Comparison of ENCODE assay signal across 8 cellular contexts in genomic region chrX:318068-318738, GRCh38. TPM values are rescaled to one million over a fixed set of nuclear protein-coding genes. Genes with fewer than 3 reads are reported as not detected.
A peak's percentile ranks its signal among the peaks of the same experiment; 100 is the strongest.
DNase-seq lines count a peak whose midpoint lies in the region; ATAC-seq and TF ChIP-seq lines count a peak whose summit lies in the region.

No MANE protein-coding gene starts in this region.

- no peaks in the 10 kb centered on the region for H3K36me3 ChIP-seq in mucosa of stomach (ENCODE audit: control insufficient read depth, insufficient read depth, low read length)

- peak overlapping the region; percentile 73 for H3K9ac ChIP-seq in mucosa of stomach (ENCODE audit: low read length)

- H3K9me3 Mint-ChIP-seq in activated CD4-positive, alpha-beta memory T cell treated with anti-CD3 and anti-CD28 coated beads, Interleukin-2, amount 10 ng/mL, durations not matched to agents 7 days and 5 days = no peaks in the 10 kb centered on the region
- no peaks in the 10 kb centered on the region for H3K9me3 Mint-ChIP-seq in endothelial cell (ENCODE audit: unreplicated experiment)

- no peak for TF ChIP-seq CTCF in endothelial cell (IDR thresholded peaks at IDR 0.05; ENCODE audit: unreplicated experiment)

- POLR2A ChIA-PET in activated CD4-positive, alpha-beta memory T cell treated with anti-CD3 and anti-CD28 coated beads, Interleukin-2, amount 10 ng/mL, durations not matched to agents 7 days and 5 days (lab: Charles Lee) = no interaction called here

- CTCF ChIA-PET in activated CD4-positive, alpha-beta memory T cell treated with anti-CD3 and anti-CD28 coated beads, Interleukin-2, amount 10 ng/mL, durations not matched to agents 7 days and 5 days (lab: Charles Lee) = no interaction called here

- H3K9me3 ChIP-seq in mucosa of stomach (ENCODE audit: control insufficient read depth, low read length) = no peaks in the 10 kb centered on the region

- no peak overlapping the region for H3K4me3 ChIP-seq in mucosa of stomach (ENCODE audit: low read length)

- peak overlapping the region; percentile 98 for H3K27ac Mint-ChIP-seq in activated CD4-positive, alpha-beta memory T cell treated with anti-CD3 and anti-CD28 coated beads, Interleukin-2, amount 10 ng/mL, durations not matched to agents 7 days and 5 days
- H3K27ac Mint-ChIP-seq in endothelial cell (ENCODE audit: unreplicated experiment) = peak overlapping the region; percentile 92

- no peaks in the 10 kb centered on the region for H3K27me3 ChIP-seq in mucosa of stomach (ENCODE audit: control insufficient read depth, insufficient read depth, low read length)

- peaks cover 23% of the 10 kb centered on the region for H3K4me1 Mint-ChIP-seq in activated CD4-positive, alpha-beta memory T cell treated with anti-CD3 and anti-CD28 coated beads, Interleukin-2, amount 10 ng/mL, durations not matched to agents 7 days and 5 days
- H3K4me1 Mint-ChIP-seq in endothelial cell (ENCODE audit: unreplicated experiment) = peaks cover 9% of the 10 kb centered on the region

- peak overlapping the region; percentile 86 for H3K4me3 Mint-ChIP-seq in activated CD4-positive, alpha-beta memory T cell treated with anti-CD3 and anti-CD28 coated beads, Interleukin-2, amount 10 ng/mL, durations not matched to agents 7 days and 5 days
- peak overlapping the region; percentile 98 for H3K4me3 Mint-ChIP-seq in endothelial cell (ENCODE audit: unreplicated experiment)

- H3K4me1 ChIP-seq in mucosa of stomach (ENCODE audit: control insufficient read depth, insufficient read depth, low read length) = peaks cover 11% of the 10 kb centered on the region

- H3K27me3 Mint-ChIP-seq in activated CD4-positive, alpha-beta memory T cell treated with anti-CD3 and anti-CD28 coated beads, Interleukin-2, amount 10 ng/mL, durations not matched to agents 7 days and 5 days = peaks cover 3% of the 10 kb centered on the region
- H3K27me3 Mint-ChIP-seq in endothelial cell (ENCODE audit: unreplicated experiment) = peaks cover 12% of the 10 kb centered on the region

- peak; percentile 47 for ATAC-seq in GM19397 (IDR thresholded peaks at IDR 0.05; ENCODE audit: unreplicated experiment)
- ATAC-seq in HG03571 (IDR thresholded peaks at IDR 0.05; ENCODE audit: unreplicated experiment) = peak; percentile 54

- peak; percentile 97 for DNase-seq in AG08396 (ENCODE audit: low spot score)
- DNase-seq in activated CD4-positive, alpha-beta memory T cell treated with anti-CD3 and anti-CD28 coated beads, Interleukin-2, amount 10 ng/mL, durations not matched to agents 7 days and 5 days = peak; percentile 99
- peak; percentile 93 for DNase-seq in endothelial cell (ENCODE audit: low spot score)
- DNase-seq in stimulated activated CD8-positive, alpha-beta memory T cell treated with anti-CD3 and anti-CD28 coated beads, Interleukin-7, amount 100 ng/mL, for 24 hours (ENCODE audit: low read depth) = peak; percentile 97
- no peak for DNase-seq in UCSD-AML1 (lab: John Stamatoyannopoulos, UW; ENCODE audit: unreplicated experiment)

- peaks cover 10% of the 10 kb centered on the region for H3K36me3 Mint-ChIP-seq in activated CD4-positive, alpha-beta memory T cell treated with anti-CD3 and anti-CD28 coated beads, Interleukin-2, amount 10 ng/mL, durations not matched to agents 7 days and 5 days (ENCODE audit: low read depth)
- H3K36me3 Mint-ChIP-seq in endothelial cell (ENCODE audit: low read depth, unreplicated experiment) = peaks cover 14% of the 10 kb centered on the region

RNA-seq across cellular contexts. Expression of gene GTPBP6, which starts 0.4 kb away (rescaled TPM):
- total RNA-seq in activated CD4-positive, alpha-beta memory T cell treated with anti-CD3 and anti-CD28 coated beads, Interleukin-2, amount 10 ng/mL, durations not matched to agents 7 days and 5 days = 10 to 100 TPM; 46.2 to 46.7 TPM
- total RNA-seq in endothelial cell (ENCODE audit: unreplicated experiment) = 47.2 TPM

RNA-seq across cellular contexts. Expression of gene PLCXD1, which starts 37.0 kb away (rescaled TPM):
- 10 to 100 TPM; 34.5 to 35.5 TPM for total RNA-seq in activated CD4-positive, alpha-beta memory T cell treated with anti-CD3 and anti-CD28 coated beads, Interleukin-2, amount 10 ng/mL, durations not matched to agents 7 days and 5 days
- total RNA-seq in endothelial cell (ENCODE audit: unreplicated experiment) = 21.7 TPM
